Comparison of ENCODE assay signal across 19 cellular contexts in genomic region chr3:42640129-42640528, GRCh38. TPM values are rescaled to one million over a fixed set of nuclear protein-coding genes. Genes with fewer than 3 reads are reported as not detected.
"Had no signal": no experiment of that assay in that cellular context is flagged by ENCODE, and none has a peak within 500 bp of the region (broad histone marks: within the 10 kb centered on the region; RNA-seq: fewer than 3 reads in every experiment).

No MANE protein-coding gene starts in this region.

- H3K27me3 Mint-ChIP-seq: activated B cell treated with CpG ODN at 0.5 μM for 24 hours; activated naive CD4-positive, alpha-beta T cell treated with anti-CD3 and anti-CD28 coated beads, Interleukin-2, amount 50 U/mL, for 24 hours; memory B cell; naive thymus-derived CD8-positive, alpha-beta T cell; stimulated activated naive CD8-positive, alpha-beta T cell treated with anti-CD3 and anti-CD28 coated beads, Interleukin-15, Interleukin-2, amounts not matched to agents 100 ng/mL and 50 ng/mL, for 24 hours had no signal

- H3K9me3 Mint-ChIP-seq: activated B cell treated with CpG ODN at 0.5 μM for 24 hours; activated naive CD4-positive, alpha-beta T cell treated with anti-CD3 and anti-CD28 coated beads, Interleukin-2, amount 50 U/mL, for 24 hours; activated T-helper 2 cell treated with anti-CD3 and anti-CD28 coated beads, Interferon-gamma antibody, Interleukin-2, Interleukin-4, amounts not matched to agents 10 μg/mL and 5 μg/mL and 100 μg/mL, durations not matched to agents 14 hours and 24 hours and 36 hours; immature natural killer cell; memory B cell; naive thymus-derived CD8-positive, alpha-beta T cell; stimulated activated naive CD8-positive, alpha-beta T cell treated with anti-CD3 and anti-CD28 coated beads, Interleukin-15, Interleukin-2, amounts not matched to agents 100 ng/mL and 50 ng/mL, for 24 hours had no signal

- H3K4me1 Mint-ChIP-seq: memory B cell had no signal

- H3K4me3 Mint-ChIP-seq: activated B cell treated with CpG ODN at 0.5 μM for 24 hours; memory B cell; stimulated activated naive CD8-positive, alpha-beta T cell treated with anti-CD3 and anti-CD28 coated beads, Interleukin-15, Interleukin-2, amounts not matched to agents 100 ng/mL and 50 ng/mL, for 24 hours had no signal

- ATAC-seq: esophagus mucosa; gastrocnemius medialis; heart left ventricle; left ventricle myocardium superior; naive thymus-derived CD8-positive, alpha-beta T cell had no signal

- DNase-seq: activated B cell treated with CpG ODN at 0.5 μM for 24 hours; activated CD4-positive, alpha-beta T cell treated with anti-CD3 and anti-CD28 coated beads, Interleukin-2, amount 50 U/mL, for 1 hour; amniotic stem cell; gastrocnemius medialis; heart left ventricle; immature natural killer cell; kidney glomerular epithelial cell; left ventricle myocardium superior; naive thymus-derived CD8-positive, alpha-beta T cell; stimulated activated CD4-positive, alpha-beta T cell treated with anti-CD3 and anti-CD28 coated beads, Interleukin-2, amount 100 ng/mL, for 24 hours; T-helper 9 cell had no signal

- H3K27ac Mint-ChIP-seq: activated B cell treated with CpG ODN at 0.5 μM for 24 hours; activated naive CD4-positive, alpha-beta T cell treated with anti-CD3 and anti-CD28 coated beads, Interleukin-2, amount 50 U/mL, for 24 hours; memory B cell had no signal

RNA-seq across cellular contexts. Expression of gene KLHL40, which starts 45.2 kb away (rescaled TPM):
- total RNA-seq: activated B cell treated with CpG ODN at 0.5 μM for 24 hours; activated CD8-positive, alpha-beta memory T cell treated with anti-CD3 and anti-CD28 coated beads for 36 hours; activated T-helper 2 cell treated with anti-CD3 and anti-CD28 coated beads, Interferon-gamma antibody, Interleukin-2, Interleukin-4, amounts not matched to agents 10 μg/mL and 5 μg/mL and 100 μg/mL, durations not matched to agents 14 hours and 24 hours and 36 hours; esophagus mucosa; mucosa of gallbladder; naive thymus-derived CD8-positive, alpha-beta T cell; osteocyte had no signal
